ENCODE assay signal across 14 cellular contexts in the genomic region with DNA sequence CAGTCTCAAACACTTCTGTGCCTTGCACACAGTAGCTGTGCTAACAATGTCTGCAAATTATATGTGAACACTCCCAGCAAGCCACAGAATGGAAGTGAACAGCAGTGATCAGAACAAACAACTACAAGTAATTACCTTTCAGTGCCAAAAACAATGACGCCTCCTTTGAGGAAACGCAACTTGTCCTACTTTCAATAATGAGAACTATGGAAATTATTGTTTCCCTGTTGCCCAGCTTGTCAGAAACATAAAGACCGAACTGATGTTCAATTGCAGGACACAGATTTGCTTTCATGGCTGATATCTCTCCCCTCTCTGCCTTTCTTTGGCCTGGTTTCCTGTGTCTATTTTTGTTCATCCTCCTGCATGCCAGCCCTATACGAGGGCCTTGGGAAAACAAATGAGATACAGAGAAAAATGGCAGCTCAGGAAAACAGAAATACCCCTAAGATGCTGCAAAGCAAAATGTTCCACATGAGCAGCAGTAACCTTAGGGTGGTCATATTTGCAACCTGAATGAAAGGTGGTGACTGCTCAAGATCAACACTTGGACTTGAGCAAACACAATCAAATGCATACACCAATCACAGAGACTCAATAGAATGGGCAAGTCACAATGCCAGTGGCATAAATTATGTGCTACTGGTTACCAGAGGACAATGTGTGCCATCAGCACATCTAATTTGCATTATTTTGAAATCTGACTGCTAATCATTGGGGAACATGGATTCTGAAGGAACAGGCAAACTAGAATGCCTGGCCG. TPM values are rescaled to one million over a fixed set of nuclear protein-coding genes. Genes with fewer than 3 reads are reported as not detected.
DNase-seq lines count a peak whose midpoint lies in the region; ATAC-seq and TF ChIP-seq lines count a peak whose summit lies in the region.
"Had no signal": no experiment of that assay in that cellular context is flagged by ENCODE, and none has a peak within 500 bp of the region (broad histone marks: within the 10 kb centered on the region; RNA-seq: fewer than 3 reads in every experiment).

No MANE protein-coding gene starts in this region.

- no peak for DNase-seq in Right ventricle myocardium inferior (ENCODE audit: missing footprints)
- DNase-seq in cardiac septum (ENCODE audit: low spot score): no peak
- DNase-seq in colonic mucosa: no peak
- DNase-seq in mucosa of descending colon: no peak
- DNase-seq in HEK293T (ENCODE audit: extremely low spot score): no peak
- DNase-seq in HUDEP-2 (lab: John Stamatoyannopoulos, UW; ENCODE audit: unreplicated experiment in 76 of 76): no peak
- DNase-seq: KBM-7; NCI-H2171; stimulated activated CD4-positive, alpha-beta T cell treated with anti-CD3 and anti-CD28 coated beads, Interleukin-15, amount 100 ng/mL, for 24 hours; T-helper 1 cell; upper lobe of left lung had no signal

- no peaks in the 10 kb centered on the region for H3K36me3 ChIP-seq in colonic mucosa
- H3K36me3 ChIP-seq in mucosa of descending colon (ENCODE audit: low read depth): no peaks in the 10 kb centered on the region
- H3K36me3 ChIP-seq: ascending aorta, upper lobe of left lung had no signal

- H3K27ac ChIP-seq in colonic mucosa: peak overlapping the region; percentile 71
- H3K27ac ChIP-seq: ascending aorta, upper lobe of left lung had no signal

- H3K4me1 ChIP-seq in colonic mucosa (peaks cover 9% of the 10 kb centered on the region), mucosa of descending colon (ENCODE audit: low read depth) (peaks cover 22% of the 10 kb centered on the region)
- H3K4me1 ChIP-seq: ascending aorta had no signal

- no peaks in the 10 kb centered on the region for H3K9me3 ChIP-seq in colonic mucosa
- no peaks in the 10 kb centered on the region for H3K9me3 ChIP-seq in mucosa of descending colon
- H3K9me3 ChIP-seq: ascending aorta, upper lobe of left lung had no signal

- CTCF ChIA-PET in HEK293T (lab: Yijun Ruan, JAX): interaction anchor here (2.0 kb wide), 1 partner anchor 10 kb away, joined by 4 read pairs; no protein-coding TSS in a partner anchor

- no peak for TF ChIP-seq CTCF in colonic mucosa (IDR thresholded peaks at IDR 0.05)
- no peak for TF ChIP-seq CTCF in mucosa of descending colon (IDR thresholded peaks at IDR 0.05)

- H3K9ac ChIP-seq in colonic mucosa (ENCODE audit: low read depth in 2 of 2, low read length in 2 of 2): peak overlapping the region in 1 of 2 donors; percentile 13

- peak; percentile 53 for ATAC-seq in Right ventricle myocardium inferior
- ATAC-seq in mucosa of descending colon: peak; percentile 62
- ATAC-seq in HG02642 (IDR thresholded peaks at IDR 0.05; ENCODE audit: poor library complexity, unreplicated experiment): no peak
- no peak for ATAC-seq in GM18861 (IDR thresholded peaks at IDR 0.05; ENCODE audit: unreplicated experiment)

- H3K4me3 ChIP-seq in colonic mucosa (no peak overlapping the region), mucosa of descending colon (no peak overlapping the region)
- H3K4me3 ChIP-seq: ascending aorta, upper lobe of left lung had no signal

- POLR2A ChIA-PET in HEK293T (lab: Yijun Ruan, JAX): no interaction called here

- H3K27me3 ChIP-seq in colonic mucosa: no peaks in the 10 kb centered on the region
- H3K27me3 ChIP-seq: ascending aorta, upper lobe of left lung had no signal

- intact Hi-C loops in Right ventricle myocardium inferior (cut with DNase I): no loop called here
- intact Hi-C loops in cardiac septum (cut with DNase I): no loop called here
- intact Hi-C loops in colonic mucosa (cut with DNase I): no loop called here
- intact Hi-C loops in mucosa of descending colon (cut with DNase I, micrococcal nuclease): no loop called here

TF ChIP-seq in HEK293T, 16 proteins besides CTCF, POLR2A, EP300 and RAD21:
- TF ChIP-seq SP1 (IDR thresholded peaks at IDR 0.05) (no peak), CTBP1 (IDR thresholded peaks at IDR 0.05; ENCODE audit: borderline replicate concordance) (no peak), HDGF (IDR thresholded peaks at IDR 0.05; ENCODE audit: borderline replicate concordance) (no peak), L3MBTL2 (conservative IDR thresholded peaks at IDR 0.05) (no peak), PKNOX1 (IDR thresholded peaks at IDR 0.05) (no peak), FOXK2 (IDR thresholded peaks at IDR 0.05) (no peak), NFRKB (IDR thresholded peaks at IDR 0.05) (no peak), BHLHE40 (IDR thresholded peaks at IDR 0.05; ENCODE audit: borderline replicate concordance) (no peak), FOXA1 (IDR thresholded peaks at IDR 0.05) (no peak), ELF4 (IDR thresholded peaks at IDR 0.05) (no peak)

RNA-seq across cellular contexts. Expression of gene COBL, which starts 26.8 kb away (rescaled TPM):
- total RNA-seq in Right ventricle myocardium inferior (88.3 TPM), cardiac septum (109 TPM), colonic mucosa (10 to 100 TPM; 36.8 to 49.2 TPM), mucosa of descending colon (10 to 100 TPM; 48.6 to 91.8 (median 56.6) TPM)

Comparison
In these comparisons a context has a peak if more than half of its experiments do, and no peak if none do; other contexts are left out.
1. ATAC-seq: peak in Right ventricle myocardium inferior (single experiment) and mucosa of descending colon (single experiment); none in HG02642 (single experiment) and GM18861 (single experiment).